ENCODE assay signal across 17 cellular contexts in the genomic region with DNA sequence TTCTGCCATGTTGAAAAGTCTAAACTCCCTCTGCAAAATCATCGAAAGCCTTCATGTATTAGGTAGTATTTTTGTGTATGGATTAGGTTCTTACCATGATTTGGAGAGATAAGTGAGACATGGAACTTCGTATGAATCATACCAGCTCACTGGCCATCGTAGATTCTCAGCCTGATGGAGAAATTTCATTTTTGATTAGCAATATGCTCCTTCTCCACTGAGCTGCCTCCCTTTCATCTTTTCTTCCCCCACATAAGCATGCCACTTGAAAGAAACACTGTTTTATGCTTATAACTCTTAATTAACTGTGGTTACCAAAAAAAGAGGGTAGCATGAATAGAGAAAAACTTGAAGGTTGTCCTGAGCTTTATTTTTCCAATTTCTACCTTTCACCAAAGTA.
DNase-seq lines count a peak whose midpoint lies in the region; ATAC-seq and TF ChIP-seq lines count a peak whose summit lies in the region.
"Had no signal": no experiment of that assay in that cellular context is flagged by ENCODE, and none has a peak within 500 bp of the region (broad histone marks: within the 10 kb centered on the region; RNA-seq: fewer than 3 reads in every experiment).

No MANE protein-coding gene starts in this region.

- H3K27me3 Mint-ChIP-seq in activated CD8-positive, alpha-beta T cell treated with anti-CD3 and anti-CD28 coated beads, Interleukin-2, amount 10 ng/mL, durations not matched to agents 7 days and 5 days (ENCODE audit: low read depth) = no peaks in the 10 kb centered on the region

- peak overlapping the region; percentile 68 for H3K4me3 Mint-ChIP-seq in activated CD8-positive, alpha-beta T cell treated with anti-CD3 and anti-CD28 coated beads, Interleukin-2, amount 10 ng/mL, durations not matched to agents 7 days and 5 days
- H3K4me3 Mint-ChIP-seq: neural crest cell had no signal

- H3K36me3 ChIP-seq in esophagus squamous epithelium (peaks cover 0 to 15% (median 3%) of the 10 kb centered on the region in 3 donors), spleen (peaks cover 0 to 61% (median 9%) of the 10 kb centered on the region in 6 donors), BE2C (no peaks in the 10 kb centered on the region)
- H3K36me3 ChIP-seq: MG63, thyroid gland had no signal

- TF ChIP-seq CTCF in esophagus squamous epithelium (IDR thresholded peaks at IDR 0.05) (no peak), spleen (IDR thresholded peaks at IDR 0.05 in 8 of 11, conservative IDR thresholded peaks at IDR 0.05 in 3 of 11) (no peak), BE2C (IDR thresholded peaks at IDR 0.05; ENCODE audit: low read depth, low read length) (no peak)

- CTCF ChIA-PET in activated CD8-positive, alpha-beta T cell treated with anti-CD3 and anti-CD28 coated beads, Interleukin-2, amount 10 ng/mL, durations not matched to agents 7 days and 5 days (lab: Charles Lee) = interaction anchor here (0.7 to 3.1 kb wide), 11 partner anchors 9 to 183 kb away, joined by 3 to 17 read pairs (median 4); no protein-coding TSS in a partner anchor

- no peaks in the 10 kb centered on the region for H3K9me3 Mint-ChIP-seq in activated CD8-positive, alpha-beta T cell treated with anti-CD3 and anti-CD28 coated beads, Interleukin-2, amount 10 ng/mL, durations not matched to agents 7 days and 5 days (ENCODE audit: insufficient read depth)
- H3K9me3 Mint-ChIP-seq: neural crest cell had no signal

- TF ChIP-seq POLR2A in esophagus squamous epithelium (IDR thresholded peaks at IDR 0.05) (no peak), spleen (IDR thresholded peaks at IDR 0.05) (no peak)

- H3K27ac Mint-ChIP-seq in activated CD8-positive, alpha-beta T cell treated with anti-CD3 and anti-CD28 coated beads, Interleukin-2, amount 10 ng/mL, durations not matched to agents 7 days and 5 days = peak overlapping the region; percentile 91

- H3K27me3 ChIP-seq in esophagus squamous epithelium (no peaks in the 10 kb centered on the region), spleen (replicated peaks in 1 of 7) (no peaks in the 10 kb centered on the region), BE2C (no peaks in the 10 kb centered on the region)
- H3K27me3 ChIP-seq: MG63, thyroid gland had no signal

- peak overlapping the region; percentile 67 to 84 (median 82) for H3K27ac ChIP-seq in esophagus squamous epithelium
- H3K27ac ChIP-seq in spleen = peak overlapping the region in 7 of 8 donors; percentile 55 to 68 (median 65)
- H3K27ac ChIP-seq: 22Rv1, thyroid gland had no signal

- H3K4me1 ChIP-seq in esophagus squamous epithelium (peaks cover 16 to 87% (median 63%) of the 10 kb centered on the region in 3 donors), spleen (peaks cover 0 to 100% (median 42%) of the 10 kb centered on the region in 6 donors), BE2C (no peaks in the 10 kb centered on the region)

- intact Hi-C loops in esophagus squamous epithelium (cut with DNase I) = no loop called here
- intact Hi-C loops in spleen (cut with DNase I; ENCODE audit: low total_unique reads) = no loop called here

- peak; percentile 40 for ATAC-seq in activated CD8-positive, alpha-beta T cell treated with anti-CD3 and anti-CD28 coated beads, Interleukin-2, amount 10 ng/mL, durations not matched to agents 7 days and 5 days
- ATAC-seq: sciatic nerve had no signal

- peak overlapping the region in 3 of 4 donors; percentile 14 to 21 (median 20) for H3K4me3 ChIP-seq in esophagus squamous epithelium
- peak overlapping the region in 2 of 8 donors; percentile 7 to 15 for H3K4me3 ChIP-seq in spleen
- no peak overlapping the region for H3K4me3 ChIP-seq in BE2C (ENCODE audit: low read depth, low read length)
- H3K4me3 ChIP-seq: MG63, thyroid gland had no signal

- no peaks in the 10 kb centered on the region for H3K9me3 ChIP-seq in esophagus squamous epithelium
- no peaks in the 10 kb centered on the region for H3K9me3 ChIP-seq in spleen
- H3K9me3 ChIP-seq in BE2C = no peaks in the 10 kb centered on the region
- H3K9me3 ChIP-seq: MG63, thyroid gland had no signal

- POLR2A ChIA-PET in activated CD8-positive, alpha-beta T cell treated with anti-CD3 and anti-CD28 coated beads, Interleukin-2, amount 10 ng/mL, durations not matched to agents 7 days and 5 days (lab: Charles Lee) = interaction anchor here (0.7 to 2.5 kb wide), 3 partner anchors 16 to 110 kb away, joined by 3 to 8 read pairs (median 6); no protein-coding TSS in a partner anchor

- peaks cover 56% of the 10 kb centered on the region for H3K36me3 Mint-ChIP-seq in activated CD8-positive, alpha-beta T cell treated with anti-CD3 and anti-CD28 coated beads, Interleukin-2, amount 10 ng/mL, durations not matched to agents 7 days and 5 days (ENCODE audit: low read depth)

- DNase-seq in DMS 273 (lab: John Stamatoyannopoulos, UW; ENCODE audit: unreplicated experiment) (peak; percentile 12), DMS 273 treated with DMSO at 0.1 percent for 48 hours (lab: John Stamatoyannopoulos, UW) (no peak), esophagus squamous epithelium (lab: John Stamatoyannopoulos, UW) (no peak), spleen (no peak), NOMO-1 (lab: John Stamatoyannopoulos, UW; ENCODE audit: unreplicated experiment in 2 of 2) (no peak), BE2C (no peak)
- DNase-seq in activated CD8-positive, alpha-beta T cell treated with anti-CD3 and anti-CD28 coated beads, Interleukin-2, amount 10 ng/mL, durations not matched to agents 7 days and 5 days = no peak
- DNase-seq in activated effector memory CD4-positive, alpha-beta T cell treated with anti-CD3 and anti-CD28 coated beads, Interleukin-2, amount 50 U/mL, for 16 hours = no peak
- DNase-seq: activated CD4-positive, CD25-positive, alpha-beta regulatory T cell treated with anti-CD3 and anti-CD28 coated beads, Interleukin-2, amount 50 U/mL, for 72 hours; amniotic stem cell; dermis blood vessel endothelial cell; kidney glomerular epithelial cell; MG63; thyroid gland had no signal

- WGBS in esophagus squamous epithelium, 2 donors = 36 to 49% methylated on average over 3 of the region's 3 CpGs
- WGBS in spleen, 5 donors = 70 to 83% (median 72%) methylated on average over 3 of the region's 3 CpGs

- H3K4me1 Mint-ChIP-seq in activated CD8-positive, alpha-beta T cell treated with anti-CD3 and anti-CD28 coated beads, Interleukin-2, amount 10 ng/mL, durations not matched to agents 7 days and 5 days (ENCODE audit: low read depth) = peaks cover 85% of the 10 kb centered on the region
